2 cellular contexts compared by ENCODE assay signal in genomic region chr14:75811862-75812505, GRCh38.
TF ChIP-seq lines count a peak whose summit lies in the region.

No MANE protein-coding gene starts in this region.

TF ChIP-seq in SK-N-SH, 30 proteins besides CTCF, POLR2A, EP300 and RAD21 (continued from another document):
- TF ChIP-seq ZBTB33 (IDR thresholded peaks at IDR 0.05; ENCODE audit: borderline replicate concordance, low read depth): no peak
- no peak for TF ChIP-seq GABPA (IDR thresholded peaks at IDR 0.05; ENCODE audit: low read depth)
- no peak for TF ChIP-seq FOXJ3 (CRISPR knock-in tag; IDR thresholded peaks at IDR 0.05)
- no peak for TF ChIP-seq FOSL2 (IDR thresholded peaks at IDR 0.05; ENCODE audit: borderline replicate concordance, low read depth)
- no peak for TF ChIP-seq FOXM1 (IDR thresholded peaks at IDR 0.05; ENCODE audit: low read depth)
- TF ChIP-seq ELF1 (IDR thresholded peaks at IDR 0.05): no peak
- TF ChIP-seq, protein P1, sequence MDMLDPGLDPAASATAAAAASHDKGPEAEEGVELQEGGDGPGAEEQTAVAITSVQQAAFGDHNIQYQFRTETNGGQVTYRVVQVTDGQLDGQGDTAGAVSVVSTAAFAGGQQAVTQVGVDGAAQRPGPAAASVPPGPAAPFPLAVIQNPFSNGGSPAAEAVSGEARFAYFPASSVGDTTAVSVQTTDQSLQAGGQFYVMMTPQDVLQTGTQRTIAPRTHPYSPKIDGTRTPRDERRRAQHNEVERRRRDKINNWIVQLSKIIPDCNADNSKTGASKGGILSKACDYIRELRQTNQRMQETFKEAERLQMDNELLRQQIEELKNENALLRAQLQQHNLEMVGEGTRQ (IDR thresholded peaks at IDR 0.05; ENCODE audit: borderline replicate concordance, low read depth, low read length): no peak
- TF ChIP-seq PBX3 (IDR thresholded peaks at IDR 0.05): no peak

TF ChIP-seq in SK-N-SH treated with all-trans-retinoic acid at 6 μM for 48 hours, 23 proteins besides CTCF, POLR2A, EP300 and RAD21 (continued from another document):
- no peak for TF ChIP-seq POU6F1 (CRISPR knock-in tag; IDR thresholded peaks at IDR 0.05; ENCODE audit: borderline replicate concordance, low read depth)
- no peak for TF ChIP-seq OSR1 (CRISPR knock-in tag; IDR thresholded peaks at IDR 0.05)
- TF ChIP-seq ZNF8 (CRISPR knock-in tag; IDR thresholded peaks at IDR 0.05): no peak
- no peak for TF ChIP-seq ARNTL (CRISPR knock-in tag; IDR thresholded peaks at IDR 0.05; ENCODE audit: borderline replicate concordance, low read depth)
- no peak for TF ChIP-seq ZNF565 (CRISPR knock-in tag; conservative IDR thresholded peaks at IDR 0.05; ENCODE audit: low read depth)
